Comparison of ENCODE assay signal across 8 cellular contexts in genomic region chr16:2686912-2687507, GRCh38. TPM values are rescaled to one million over a fixed set of nuclear protein-coding genes. Genes with fewer than 3 reads are reported as not detected.
DNase-seq lines count a peak whose midpoint lies in the region; ATAC-seq, FAIRE-seq and TF ChIP-seq lines count a peak whose summit lies in the region.

No MANE protein-coding gene starts in this region.

- no peak for FAIRE-seq in HTR-8/SVneo (lab: Jason Lieb, UNC)

- ATAC-seq in GM21423 (IDR thresholded peaks at IDR 0.05; ENCODE audit: unreplicated experiment) (peak; percentile 51), left ventricle myocardium superior (no peak)

- intact Hi-C loops in OCI-LY7 (cut with micrococcal nuclease; ENCODE audit: unreplicated experiment): no loop called here
- intact Hi-C loops in left ventricle myocardium superior (cut with micrococcal nuclease): no loop called here

- no peaks in the 10 kb centered on the region for H3K9me3 ChIP-seq in OCI-LY7 (ENCODE audit: low read length)

- peak overlapping the region; percentile 69 for H3K4me2 ChIP-seq in OCI-LY7 (ENCODE audit: low read length)

- peaks cover 13% of the 10 kb centered on the region for H4K20me1 ChIP-seq in OCI-LY7 (ENCODE audit: insufficient read depth, low read length)

- H3K4me3 ChIP-seq in OCI-LY7 (ENCODE audit: low read depth, low read length, poor library complexity, severe bottlenecking): peak overlapping the region; percentile 33

- peaks cover 20% of the 10 kb centered on the region; the same call in 1 of the 2 replicates for H3K79me2 ChIP-seq in OCI-LY7 (ENCODE audit: insufficient read depth, low read depth, low read length)

- no peak overlapping the region for H3K27ac ChIP-seq in OCI-LY7 (ENCODE audit: low read depth, low read length, poor library complexity, severe bottlenecking)

- no peaks in the 10 kb centered on the region for H3K9me2 ChIP-seq in OCI-LY7 (ENCODE audit: insufficient read depth, low read length)

- DNase-seq in GM03348 (ENCODE audit: low spot score) (peak; percentile 1), OCI-LY7 (ENCODE audit: low spot score) (peak; percentile 57), left ventricle myocardium superior (peak; percentile 55), superior temporal gyrus (ENCODE audit: extremely low spot score) (no peak), NCI-H1694 treated with DMSO at 0.1 percent for 48 hours (lab: John Stamatoyannopoulos, UW) (no peak), HTR-8/SVneo (ENCODE audit: insufficient read length, low spot score) (no peak), inferior parietal cortex (ENCODE audit: extremely low spot score) (no peak)

- H3K4me1 ChIP-seq in OCI-LY7 (ENCODE audit: insufficient read depth, low read length, poor library complexity, severe bottlenecking): peaks cover 14% of the 10 kb centered on the region

- POLR2A ChIA-PET in OCI-LY7 (lab: Charles Lee): no interaction called here

- H2AFZ ChIP-seq in OCI-LY7 (ENCODE audit: low read length): no peak overlapping the region

- BruUV-seq in OCI-LY7 (replicated peaks; lab: Mats Ljungman, UMichigan): no TSS peak

- CTCF ChIA-PET in OCI-LY7 (lab: Charles Lee; ENCODE audit: unreplicated experiment): interaction anchor here (0.5 kb wide), 1 partner anchor 1162 kb away, joined by 4 read pairs; no protein-coding TSS in a partner anchor

- H3K36me3 ChIP-seq in OCI-LY7 (ENCODE audit: insufficient read depth, low read length): peaks cover 4% of the 10 kb centered on the region; the same call in 1 of the 2 replicates

- no peak for TF ChIP-seq CTCF in OCI-LY7 (conservative IDR thresholded peaks at IDR 0.05; ENCODE audit: low read length)

RNA-seq across cellular contexts. Expression of gene KCTD5, which starts 4.7 kb away (rescaled TPM):
- total RNA-seq in OCI-LY7 (2014; rRNA removed; shearing (Covaris generic)): 18.9 and 34.6 TPM in 2 replicates
- 25.2 and 25.8 TPM in 2 replicates for total RNA-seq in OCI-LY7 (2022)
- 10.4 TPM for total RNA-seq in left ventricle myocardium superior

RNA-seq across cellular contexts. Expression of gene PRSS27, which starts 33.0 kb away (rescaled TPM):
- 1.3 and 2.7 TPM in 2 replicates for total RNA-seq in OCI-LY7 (2014; rRNA removed; shearing (Covaris generic))
- total RNA-seq in OCI-LY7 (2022): 5.7 and 7.7 TPM in 2 replicates
- total RNA-seq in left ventricle myocardium superior: 0.12 TPM

Comparison
In these comparisons a context has a peak if more than half of its experiments do, and no peak if none do; other contexts are left out.
1. DNase-seq: peak in GM03348 (single experiment), OCI-LY7 (single experiment) and left ventricle myocardium superior (single experiment); none in superior temporal gyrus (single experiment), NCI-H1694 treated with DMSO at 0.1 percent for 48 hours (single experiment), HTR-8/SVneo (single experiment) and inferior parietal cortex (single experiment).